In the genomic region with DNA sequence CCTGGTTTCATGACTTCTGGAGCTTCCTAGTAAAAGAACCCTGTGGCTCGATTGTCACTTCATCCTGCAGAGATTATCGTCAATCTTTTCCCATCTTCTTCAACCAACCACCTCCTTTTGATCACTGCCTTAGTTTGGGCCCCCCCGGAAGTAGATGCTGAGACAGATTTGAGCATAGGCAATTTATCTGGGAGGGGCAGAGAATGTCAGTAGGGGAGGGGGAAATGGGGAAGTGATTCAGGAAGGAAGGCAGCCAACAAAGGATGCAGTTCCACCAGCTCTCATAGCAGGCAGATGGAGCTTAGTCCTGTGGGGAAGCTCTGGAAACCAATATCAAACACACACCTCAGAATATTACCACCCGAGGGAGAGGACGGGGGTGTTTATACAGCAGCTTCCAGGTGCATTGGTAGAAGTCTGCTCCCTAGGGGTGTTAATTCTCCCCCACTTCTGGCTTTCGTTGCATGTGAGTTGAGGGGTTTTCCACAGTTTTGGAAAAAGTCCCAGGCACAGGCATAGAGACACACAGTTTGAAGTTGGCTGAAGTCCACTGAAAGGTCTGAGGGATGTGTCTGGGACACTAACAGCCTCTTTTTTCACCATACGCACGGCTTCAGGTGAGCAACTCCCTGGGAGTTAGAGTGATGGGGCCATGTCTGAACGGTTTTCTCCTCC, we compare ENCODE assay signal across 1 cellular context.
TF ChIP-seq lines count a peak whose summit lies in the region.

No MANE protein-coding gene starts in this region.

TF ChIP-seq in WTC11, 78 proteins besides CTCF, POLR2A, EP300 and RAD21 (continued from another document):
- no peak for TF ChIP-seq ZNF425 (CRISPR knock-in tag; conservative IDR thresholded peaks at IDR 0.05)
- TF ChIP-seq USF1 (CRISPR knock-in tag; IDR thresholded peaks at IDR 0.05) = no peak
